16 cellular contexts compared by ENCODE assay signal in the genomic region with DNA sequence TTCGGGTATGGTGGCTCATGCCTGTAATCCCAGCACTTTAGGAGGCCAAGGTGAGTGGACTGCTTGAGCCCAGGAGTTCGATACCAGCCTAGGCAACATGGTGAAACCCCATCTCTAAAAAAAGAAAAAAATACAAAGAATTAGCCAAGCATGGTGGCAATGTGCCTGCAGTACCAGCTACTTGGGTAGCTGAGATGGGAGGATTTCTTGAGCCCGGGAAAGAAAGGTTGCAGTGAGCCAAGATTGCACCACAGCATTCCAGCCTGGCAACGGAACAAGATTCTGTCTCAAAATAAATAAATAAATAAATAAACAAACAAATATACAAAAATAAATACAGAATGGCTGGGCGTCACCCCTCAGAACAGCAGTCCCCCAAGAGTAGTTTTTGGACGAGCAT. TPM values are rescaled to one million over a fixed set of nuclear protein-coding genes. Genes with fewer than 3 reads are reported as not detected.
DNase-seq lines count a peak whose midpoint lies in the region; ATAC-seq and TF ChIP-seq lines count a peak whose summit lies in the region.
"Had no signal": no experiment of that assay in that cellular context is flagged by ENCODE, and none has a peak within 500 bp of the region (broad histone marks: within the 10 kb centered on the region; RNA-seq: fewer than 3 reads in every experiment).

No MANE protein-coding gene starts in this region.

- H3K4me1 Mint-ChIP-seq in natural killer cell treated with Interleukin-12 subunit alpha and Interleukin-12 subunit beta and Interleukin-15 and Interleukin-18, amount 100 ng/mL, for 72 hours (ENCODE audit: low read depth in 2 of 2) = peaks cover 6% of the 10 kb centered on the region in 2 donors

- ATAC-seq in gastroesophageal sphincter (no peak), GM19035 (IDR thresholded peaks at IDR 0.05; ENCODE audit: unreplicated experiment) (no peak)
- no peak for ATAC-seq in natural killer cell treated with Interleukin-12 subunit alpha and Interleukin-12 subunit beta and Interleukin-15 and Interleukin-18, amount 100 ng/mL, for 72 hours
- ATAC-seq: GM23338 had no signal

- H3K27ac ChIP-seq in ascending aorta = peak overlapping the region; percentile 84 to 93
- H3K27ac ChIP-seq in gastroesophageal sphincter = peak overlapping the region in 3 of 4 donors; percentile 21 to 50 (median 35)
- H3K27ac ChIP-seq: BLaER1 had no signal

- H3K27me3 Mint-ChIP-seq in natural killer cell treated with Interleukin-12 subunit alpha and Interleukin-12 subunit beta and Interleukin-15 and Interleukin-18, amount 100 ng/mL, for 72 hours = peaks cover 4 to 8% of the 10 kb centered on the region in 2 donors
- H3K27me3 Mint-ChIP-seq: CD4-positive, CD25-positive, alpha-beta regulatory T cell had no signal

- H3K9me3 ChIP-seq in ascending aorta = no peaks in the 10 kb centered on the region
- H3K9me3 ChIP-seq in gastroesophageal sphincter = no peaks in the 10 kb centered on the region
- H3K9me3 ChIP-seq: BLaER1 had no signal

- H3K4me3 Mint-ChIP-seq in natural killer cell treated with Interleukin-12 subunit alpha and Interleukin-12 subunit beta and Interleukin-15 and Interleukin-18, amount 100 ng/mL, for 72 hours = no peak overlapping the region
- H3K4me3 Mint-ChIP-seq: CD4-positive, CD25-positive, alpha-beta regulatory T cell; GM23338; IgD-negative memory B cell had no signal

- H3K4me3 ChIP-seq in AG10803 (ENCODE audit: low read length) (no peak overlapping the region), ascending aorta (no peak overlapping the region), gastroesophageal sphincter (no peak overlapping the region)
- H3K4me3 ChIP-seq: BLaER1, GM23338 had no signal

- TF ChIP-seq EP300 in gastroesophageal sphincter (IDR thresholded peaks at IDR 0.05) = no peak

- intact Hi-C loops in ascending aorta (cut with DNase I) = no loop called here

- peak; percentile 64 for DNase-seq in AG10803 (ENCODE audit: low read depth)
- no peak for DNase-seq in ascending aorta (ENCODE audit: low spot score in 2 of 2)
- DNase-seq in NCI-H1092 (lab: John Stamatoyannopoulos, UW) = no peak
- DNase-seq in natural killer cell treated with Interleukin-12 subunit alpha and Interleukin-12 subunit beta and Interleukin-15 and Interleukin-18, amount 100 ng/mL, for 72 hours (ENCODE audit: low spot score) = no peak
- DNase-seq in KG1 (lab: John Stamatoyannopoulos, UW) = no peak
- DNase-seq: AML-193; CD4-positive, CD25-positive, alpha-beta regulatory T cell; DMS53; GF-D8; H7 had no signal

- TF ChIP-seq POLR2A in gastroesophageal sphincter (IDR thresholded peaks at IDR 0.05) = no peak

- no peak overlapping the region for H3K27ac Mint-ChIP-seq in natural killer cell treated with Interleukin-12 subunit alpha and Interleukin-12 subunit beta and Interleukin-15 and Interleukin-18, amount 100 ng/mL, for 72 hours
- H3K27ac Mint-ChIP-seq: CD4-positive, CD25-positive, alpha-beta regulatory T cell; GM23338; IgD-negative memory B cell had no signal

- no peaks in the 10 kb centered on the region for H3K9me3 Mint-ChIP-seq in natural killer cell treated with Interleukin-12 subunit alpha and Interleukin-12 subunit beta and Interleukin-15 and Interleukin-18, amount 100 ng/mL, for 72 hours
- H3K9me3 Mint-ChIP-seq: CD4-positive, CD25-positive, alpha-beta regulatory T cell; GM23338 had no signal

- H3K36me3 ChIP-seq in ascending aorta (no peaks in the 10 kb centered on the region), gastroesophageal sphincter (no peaks in the 10 kb centered on the region)
- H3K36me3 ChIP-seq: BLaER1 had no signal

- WGBS in gastroesophageal sphincter (ENCODE audit: low coverage in 1 of 2), 2 donors = 57 to 69% methylated on average over 3 to 6 of the region's 6 CpGs

- H3K4me1 ChIP-seq in ascending aorta (peaks cover 2 to 42% of the 10 kb centered on the region in 2 donors), gastroesophageal sphincter (peaks cover 5 to 80% (median 6%) of the 10 kb centered on the region in 3 donors)

- no peak for TF ChIP-seq CTCF in AG10803 (conservative IDR thresholded peaks at IDR 0.05; ENCODE audit: low read length)
- no peak for TF ChIP-seq CTCF in ascending aorta (IDR thresholded peaks at IDR 0.05)
- no peak for TF ChIP-seq CTCF in gastroesophageal sphincter (IDR thresholded peaks at IDR 0.05)

- H3K27me3 ChIP-seq in ascending aorta = no peaks in the 10 kb centered on the region
- no peaks in the 10 kb centered on the region for H3K27me3 ChIP-seq in gastroesophageal sphincter
- H3K27me3 ChIP-seq: BLaER1 had no signal

- H3K36me3 Mint-ChIP-seq in natural killer cell treated with Interleukin-12 subunit alpha and Interleukin-12 subunit beta and Interleukin-15 and Interleukin-18, amount 100 ng/mL, for 72 hours = no peaks in the 10 kb centered on the region
- H3K36me3 Mint-ChIP-seq: CD4-positive, CD25-positive, alpha-beta regulatory T cell; IgD-negative memory B cell had no signal

RNA-seq across cellular contexts. Expression of a gene that starts 33.7 kb away (rescaled TPM):
- total RNA-seq in ascending aorta (70.6 TPM), gastroesophageal sphincter (100 to 1,000 TPM in 3 of 4 donors, 10 to 100 TPM in 1; 89.1 to 274 (median 151) TPM)
- total RNA-seq in natural killer cell treated with Interleukin-12 subunit alpha and Interleukin-12 subunit beta and Interleukin-15 and Interleukin-18, amount 100 ng/mL, for 72 hours = not detected
- total RNA-seq: HT-29 had no signal

Comparison
In these comparisons a context has a peak if more than half of its experiments do, and no peak if none do; other contexts are left out.
1. RNA of a gene that starts 33.7 kb away (total RNA-seq): 89.1 to 274 TPM in gastroesophageal sphincter and 70.6 TPM in ascending aorta (single experiment); not detected in natural killer cell treated with Interleukin-12 subunit alpha and Interleukin-12 subunit beta and Interleukin-15 and Interleukin-18, amount 100 ng/mL, for 72 hours; every median in the first group is over 10 times any median in the second.